Comparison of ENCODE assay signal across 22 cellular contexts in the genomic region with DNA sequence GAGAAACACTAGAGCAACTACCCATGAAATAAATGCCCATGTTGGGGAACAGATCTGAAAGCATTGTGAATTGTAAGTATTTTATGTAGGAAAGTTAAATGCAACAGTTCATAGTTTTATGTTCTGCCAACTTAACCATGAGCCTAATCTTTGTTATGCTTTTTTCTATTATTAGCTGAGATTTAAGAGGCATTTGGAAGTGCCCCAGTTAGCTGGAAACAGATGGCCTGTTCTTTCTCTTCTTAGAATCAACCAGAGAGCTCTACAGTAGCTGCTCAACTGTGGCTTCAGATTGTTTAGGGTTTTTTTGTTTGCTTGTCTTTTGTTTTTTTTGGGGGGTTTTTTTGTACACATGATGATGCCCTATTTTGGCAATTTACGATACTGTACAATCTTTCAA.
"Had no signal": no experiment of that assay in that cellular context is flagged by ENCODE, and none has a peak within 500 bp of the region (broad histone marks: within the 10 kb centered on the region; RNA-seq: fewer than 3 reads in every experiment).

No MANE protein-coding gene starts in this region.

- H3K4me1 Mint-ChIP-seq: naive thymus-derived CD4-positive, alpha-beta T cell had no signal

- H3K4me3 Mint-ChIP-seq: activated naive CD8-positive, alpha-beta T cell treated with anti-CD3 and anti-CD28 coated beads, Interleukin-2, amount 10 ng/mL, durations not matched to agents 7 days and 5 days; activated T-cell treated with anti-CD3 and anti-CD28 coated beads, Interleukin-2, amount 50 U/mL, for 4 hours; naive thymus-derived CD4-positive, alpha-beta T cell; stimulated activated naive CD8-positive, alpha-beta T cell treated with anti-CD3 and anti-CD28 coated beads, Interleukin-15, Interleukin-2, amounts not matched to agents 100 ng/mL and 50 ng/mL, for 24 hours had no signal

- H3K4me3 ChIP-seq: body of pancreas, esophagus muscularis mucosa, lower lobe of right lung, prostate gland, uterus had no signal

- H3K27me3 ChIP-seq: body of pancreas, esophagus muscularis mucosa, uterus had no signal

- H3K36me3 ChIP-seq: esophagus muscularis mucosa, lower lobe of right lung, prostate gland, uterus had no signal

- DNase-seq: activated CD8-positive, alpha-beta memory T cell treated with anti-CD3 and anti-CD28 coated beads for 24 hours; activated CD8-positive, alpha-beta memory T cell treated with anti-CD3 and anti-CD28 coated beads, Interleukin-2, amount 50 U/mL, for 4 hours; activated naive CD4-positive, alpha-beta T cell treated with Interleukin-2 at 50 U/mL for 16 hours; activated naive CD8-positive, alpha-beta T cell treated with anti-CD3 and anti-CD28 coated beads, Interleukin-2, amount 10 ng/mL, durations not matched to agents 7 days and 5 days; activated T-cell treated with anti-CD3 and anti-CD28 coated beads, Interleukin-2, amount 50 U/mL, for 4 hours; body of pancreas; caudate nucleus; glutamatergic neuron; left colon; lower lobe of right lung; mesendoderm; naive thymus-derived CD4-positive, alpha-beta T cell; stimulated activated CD4-positive, alpha-beta T cell treated with anti-CD3 and anti-CD28 coated beads, Interleukin-12 subunit alpha, Interleukin-12 subunit beta, amount 100 ng/mL, for 4 hours; stimulated activated CD4-positive, alpha-beta T cell treated with anti-CD3 and anti-CD28 coated beads, Interleukin-4, amount 100 ng/mL, for 4 hours; substantia nigra; T-helper 1 cell; trophoblast cell; uterus had no signal

- H3K4me1 ChIP-seq: body of pancreas, lower lobe of right lung, prostate gland, uterus had no signal

- H3K9me3 ChIP-seq: body of pancreas, esophagus muscularis mucosa, lower lobe of right lung, prostate gland, uterus had no signal

- H3K36me3 Mint-ChIP-seq: activated naive CD8-positive, alpha-beta T cell treated with anti-CD3 and anti-CD28 coated beads, Interleukin-2, amount 10 ng/mL, durations not matched to agents 7 days and 5 days; naive thymus-derived CD4-positive, alpha-beta T cell had no signal

- H3K27ac ChIP-seq: body of pancreas, esophagus muscularis mucosa, lower lobe of right lung, prostate gland, uterus had no signal

- H3K27ac Mint-ChIP-seq: activated naive CD8-positive, alpha-beta T cell treated with anti-CD3 and anti-CD28 coated beads, Interleukin-2, amount 10 ng/mL, durations not matched to agents 7 days and 5 days; activated T-helper 2 cell treated with anti-CD3 and anti-CD28 coated beads, Interferon-gamma antibody, Interleukin-2, Interleukin-4, amounts not matched to agents 10 μg/mL and 5 μg/mL and 100 μg/mL, durations not matched to agents 14 hours and 24 hours and 36 hours; naive thymus-derived CD4-positive, alpha-beta T cell; stimulated activated naive CD8-positive, alpha-beta T cell treated with anti-CD3 and anti-CD28 coated beads, Interleukin-15, Interleukin-2, amounts not matched to agents 100 ng/mL and 50 ng/mL, for 24 hours had no signal

- H3K27me3 Mint-ChIP-seq: stimulated activated naive CD8-positive, alpha-beta T cell treated with anti-CD3 and anti-CD28 coated beads, Interleukin-15, Interleukin-2, amounts not matched to agents 100 ng/mL and 50 ng/mL, for 24 hours had no signal

- ATAC-seq: activated T-cell treated with anti-CD3 and anti-CD28 coated beads, Interleukin-2, amount 50 U/mL, for 4 hours; body of pancreas; left colon; lower lobe of right lung; naive thymus-derived CD4-positive, alpha-beta T cell had no signal

- H3K9me3 Mint-ChIP-seq: activated naive CD8-positive, alpha-beta T cell treated with anti-CD3 and anti-CD28 coated beads, Interleukin-2, amount 10 ng/mL, durations not matched to agents 7 days and 5 days; activated T-helper 2 cell treated with anti-CD3 and anti-CD28 coated beads, Interferon-gamma antibody, Interleukin-2, Interleukin-4, amounts not matched to agents 10 μg/mL and 5 μg/mL and 100 μg/mL, durations not matched to agents 14 hours and 24 hours and 36 hours; stimulated activated naive CD8-positive, alpha-beta T cell treated with anti-CD3 and anti-CD28 coated beads, Interleukin-15, Interleukin-2, amounts not matched to agents 100 ng/mL and 50 ng/mL, for 24 hours had no signal
